17 cellular contexts compared by ENCODE assay signal in the genomic region with DNA sequence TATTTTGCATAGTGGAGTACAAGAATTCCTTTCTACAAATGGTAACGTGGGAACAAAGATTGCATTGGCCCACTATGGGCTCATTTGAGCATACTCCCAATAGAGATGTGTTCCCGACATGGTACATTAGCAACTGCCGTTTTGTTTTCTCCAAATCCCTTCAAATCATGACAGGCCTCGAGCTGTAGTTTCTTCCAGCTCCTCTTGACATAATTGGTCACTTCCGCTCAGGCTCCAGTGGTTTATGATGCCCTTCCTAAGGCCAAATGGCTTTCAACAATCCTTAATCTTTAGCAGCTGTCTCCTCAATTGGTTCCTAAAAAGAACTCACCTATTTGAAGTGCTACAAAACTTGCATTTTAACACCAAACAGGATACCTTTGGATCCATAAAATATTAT.
A peak's percentile ranks its signal among the peaks of the same experiment; 100 is the strongest.
DNase-seq lines count a peak whose midpoint lies in the region; ATAC-seq and TF ChIP-seq lines count a peak whose summit lies in the region.
"Had no signal": no experiment of that assay in that cellular context is flagged by ENCODE, and none has a peak within 500 bp of the region (broad histone marks: within the 10 kb centered on the region; RNA-seq: fewer than 3 reads in every experiment).

No MANE protein-coding gene starts in this region.

- no peak for TF ChIP-seq POLR2A in prostate gland (IDR thresholded peaks at IDR 0.05)

- H3K27me3 ChIP-seq in A673 (replicated peaks; ENCODE audit: insufficient read depth, low read depth, low read length, poor library complexity) (peaks cover 8% of the 10 kb centered on the region), prostate gland (replicated peaks; ENCODE audit: insufficient read depth) (no peaks in the 10 kb centered on the region)
- H3K27me3 ChIP-seq: BLaER1 treated with 17β-estradiol and CSF1 and Interleukin-3, amounts not matched to agents 10 nM and 100 nM had no signal

- intact Hi-C loops in A673 (cut with micrococcal nuclease; ENCODE audit: unreplicated experiment) = no loop called here
- intact Hi-C loops in prostate gland (cut with DNase I) = no loop called here

- peak; percentile 50 for DNase-seq in NCI-H82 (lab: John Stamatoyannopoulos, UW)
- DNase-seq in NCI-H82 treated with DMSO at 0.1 percent for 48 hours (lab: John Stamatoyannopoulos, UW; ENCODE audit: unreplicated experiment) = no peak
- DNase-seq in A673 (ENCODE audit: low spot score) = peak; percentile 80
- DNase-seq in NCI-H1105 (lab: John Stamatoyannopoulos, UW) = peak; percentile 2
- DNase-seq in left kidney (ENCODE audit: low read depth, low spot score) = peak; percentile 26
- DNase-seq in prostate gland (ENCODE audit: low spot score) = no peak
- DNase-seq: CD8-positive, alpha-beta memory T cell; DMS79; GOT3; NCI-H146; NCI-H2081; NCI-H226; NCI-H526 treated with DMSO at 0.1 percent for 48 hours; PC-3 had no signal

- TF ChIP-seq CTCF in A673 (conservative IDR thresholded peaks at IDR 0.05; ENCODE audit: low read depth, low read length) (no peak), prostate gland (IDR thresholded peaks at IDR 0.05) (no peak)

- H3K27ac ChIP-seq in A673 (ENCODE audit: low read depth, low read length, poor library complexity, severe bottlenecking) (no peak overlapping the region), prostate gland (no peak overlapping the region)
- H3K27ac ChIP-seq: BLaER1 treated with 17β-estradiol and CSF1 and Interleukin-3, amounts not matched to agents 10 nM and 100 nM had no signal

- H3K4me3 ChIP-seq in A673 (ENCODE audit: low read depth, low read length, poor library complexity, severe bottlenecking) = no peak overlapping the region
- H3K4me3 ChIP-seq in prostate gland = no peak overlapping the region
- H3K4me3 ChIP-seq: BLaER1 treated with 17β-estradiol and CSF1 and Interleukin-3, amounts not matched to agents 10 nM and 100 nM had no signal

- ATAC-seq in HG03196 (IDR thresholded peaks at IDR 0.05; ENCODE audit: unreplicated experiment) = no peak
- no peak for ATAC-seq in HG03432 (IDR thresholded peaks at IDR 0.05; ENCODE audit: unreplicated experiment)
- ATAC-seq: PC-3 had no signal

- H3K9me3 ChIP-seq in A673 (ENCODE audit: low read depth, low read length, poor library complexity, severe bottlenecking) (no peaks in the 10 kb centered on the region), prostate gland (no peaks in the 10 kb centered on the region)
- H3K9me3 ChIP-seq: BLaER1 treated with 17β-estradiol and CSF1 and Interleukin-3, amounts not matched to agents 10 nM and 100 nM had no signal

- H3K36me3 ChIP-seq in A673 (ENCODE audit: insufficient read depth, low read length, poor library complexity, severe bottlenecking) (no peaks in the 10 kb centered on the region), prostate gland (no peaks in the 10 kb centered on the region)
- H3K36me3 ChIP-seq: BLaER1 treated with 17β-estradiol and CSF1 and Interleukin-3, amounts not matched to agents 10 nM and 100 nM had no signal

- no TSS peak for BruUV-seq in A673 (replicated peaks; lab: Mats Ljungman, UMichigan)

- H3K4me1 ChIP-seq in A673 (ENCODE audit: insufficient read depth, low read length, poor library complexity, severe bottlenecking) = no peaks in the 10 kb centered on the region
- H3K4me1 ChIP-seq in prostate gland (replicated peaks) = peaks cover 3% of the 10 kb centered on the region
- H3K4me1 ChIP-seq: BLaER1 treated with 17β-estradiol and CSF1 and Interleukin-3, amounts not matched to agents 10 nM and 100 nM had no signal

- 77% methylated on average over 5 of the region's 5 CpGs for WGBS in prostate gland

- CTCF ChIA-PET in A673 (lab: Charles Lee) = no interaction called here

- POLR2A ChIA-PET in A673 (lab: Charles Lee; ENCODE audit: low non-redundant PET) = no interaction called here

Comparison
In these comparisons a context has a peak if more than half of its experiments do, and no peak if none do; other contexts are left out.
1. DNase-seq: peak in NCI-H82 (single experiment), A673 (single experiment), NCI-H1105 (single experiment) and left kidney (single experiment); none in NCI-H82 treated with DMSO at 0.1 percent for 48 hours (single experiment) and prostate gland (single experiment).